Comparison of ENCODE assay signal across 17 cellular contexts in the genomic region with DNA sequence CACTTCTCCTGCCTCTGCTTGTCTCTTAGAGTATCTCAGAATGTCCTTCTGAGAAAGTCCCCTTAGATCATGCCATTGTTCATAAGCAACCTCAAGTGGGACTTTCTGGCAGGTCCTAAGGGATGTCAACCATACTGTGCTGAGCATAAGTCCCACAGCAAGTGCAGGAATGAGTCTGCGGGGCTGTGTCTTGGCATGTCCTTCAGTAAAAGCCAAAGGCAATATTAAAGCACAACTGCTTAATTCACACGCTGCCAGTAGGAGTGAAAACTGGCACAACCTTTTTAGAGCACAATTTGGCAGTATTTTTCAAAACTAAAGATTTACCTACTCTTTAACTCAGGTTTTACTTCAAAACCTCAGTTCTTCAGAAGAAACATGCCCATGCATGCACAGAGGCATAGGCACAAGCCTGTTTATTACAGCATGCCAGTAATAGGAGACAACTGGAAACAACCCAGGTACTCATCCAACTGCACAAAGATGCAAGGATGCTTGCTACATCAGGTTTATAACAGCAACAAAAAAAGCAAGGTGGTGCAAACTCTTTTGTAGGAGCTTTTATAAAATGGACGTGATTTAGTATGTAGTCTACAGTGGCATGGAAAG. TPM values are rescaled to one million over a fixed set of nuclear protein-coding genes. Genes with fewer than 3 reads are reported as not detected.
DNase-seq lines count a peak whose midpoint lies in the region; ATAC-seq, FAIRE-seq and TF ChIP-seq lines count a peak whose summit lies in the region.
"Had no signal": no experiment of that assay in that cellular context is flagged by ENCODE, and none has a peak within 500 bp of the region (broad histone marks: within the 10 kb centered on the region; RNA-seq: fewer than 3 reads in every experiment).

No MANE protein-coding gene starts in this region.

- WGBS in H1 (ENCODE audit: extremely low coverage in 1 of 2, insufficient coverage in 1 of 2, insufficient read length in 1 of 2, insufficient replicate concordance in 2 of 2, low coverage in 1 of 2, low lambda C conversion rate in 2 of 2, missing lambda C conversion rate in 1 of 2), 2 experiments: 83% methylated on average over 3 of the region's 3 CpGs; no CpG with 5 or more reads in 1 of the 2 experiments

- no peaks in the 10 kb centered on the region for H3K36me3 ChIP-seq in H1 (ENCODE audit: control insufficient read depth in 2 of 4, insufficient read depth in 4 of 4, low read length in 3 of 4)
- no peaks in the 10 kb centered on the region for H3K36me3 ChIP-seq in MM.1S (replicated peaks; ENCODE audit: insufficient read depth, low read length)
- no peaks in the 10 kb centered on the region for H3K36me3 ChIP-seq in H7 (replicated peaks; ENCODE audit: control insufficient read depth, insufficient read depth, low read length)
- H3K36me3 ChIP-seq: Peyer's patch, uterus had no signal

- FAIRE-seq in H1 (lab: Jason Lieb, UNC): no peak

- no peak overlapping the region for H3K9ac ChIP-seq in H1 (replicated peaks in 1 of 4; ENCODE audit: extremely low read depth in 1 of 4, low read depth in 3 of 4, low read length in 3 of 4)
- no peak overlapping the region for H3K9ac ChIP-seq in MM.1S (ENCODE audit: low read length)

- no peak overlapping the region for H4K8ac ChIP-seq in H1 (ENCODE audit: extremely low read depth, insufficient read depth, low read length)

- H3K9me3 ChIP-seq in H1 (ENCODE audit: insufficient read depth in 2 of 2, low read depth in 1 of 2, low read length in 1 of 2): no peaks in the 10 kb centered on the region
- no peaks in the 10 kb centered on the region for H3K9me3 ChIP-seq in MM.1S (replicated peaks; ENCODE audit: insufficient read depth, low read length)
- H3K9me3 ChIP-seq: Peyer's patch, uterus had no signal

- H3K4ac ChIP-seq in H1 (replicated peaks; ENCODE audit: insufficient read length, low read depth, low read length): no peak overlapping the region

- CTCF ChIA-PET in H1 (lab: Charles Lee; ENCODE audit: partially characterized antibody): interaction anchor here (1.0 kb wide), 1 partner anchor 28 kb away, joined by 3 read pairs; no protein-coding TSS in a partner anchor

- no peak overlapping the region for H2AK5ac ChIP-seq in H1 (ENCODE audit: low read depth, low read length)

- no peak overlapping the region for H3K56ac ChIP-seq in H1 (replicated peaks; ENCODE audit: insufficient read length, low read depth, low read length)

- H4K5ac ChIP-seq in H1 (ENCODE audit: insufficient read length, low read depth, low read length): no peak overlapping the region

- H3K4me2 ChIP-seq in H1 (ENCODE audit: insufficient read depth in 1 of 2, low read depth in 2 of 2, low read length in 2 of 2) (no peak overlapping the region), MM.1S (ENCODE audit: low read depth, low read length) (no peak overlapping the region)

- H2BK20ac ChIP-seq in H1 (ENCODE audit: low read length): peak overlapping the region; percentile 73; the same call in 1 of the 2 replicates

- H2BK15ac ChIP-seq in H1 (ENCODE audit: low read length): no peak overlapping the region

- no peak for TF ChIP-seq POLR2A in H1 (IDR thresholded peaks at IDR 0.05; ENCODE audit: control extremely low read depth in 1 of 2, low read depth in 2 of 2, low read length in 2 of 2)

- no peaks in the 10 kb centered on the region for H3K79me1 ChIP-seq in H1 (ENCODE audit: low read depth, low read length)

- H3K9me2 ChIP-seq in MM.1S (replicated peaks; ENCODE audit: insufficient read depth, low read length): no peaks in the 10 kb centered on the region

- POLR2A ChIA-PET in H1 (lab: Charles Lee; ENCODE audit: partially characterized antibody): no interaction called here

- H3F3A ChIP-seq in MM.1S (ENCODE audit: insufficient read depth, low read length): no peaks in the 10 kb centered on the region

- 0 out of 2 replicates have a peak overlapping the region, but pooled peaks have one; percentile 38 for H2AFZ ChIP-seq in H1 (ENCODE audit: low read length)
- H2AFZ ChIP-seq in MM.1S (ENCODE audit: low read length): no peak overlapping the region

- TF ChIP-seq CTCF in H1 (IDR thresholded peaks at IDR 0.05; ENCODE audit: control extremely low read depth in 1 of 3, insufficient read depth in 1 of 3, low read depth in 1 of 3, low read length in 3 of 3): no peak
- no peak for TF ChIP-seq CTCF in MM.1S (IDR thresholded peaks at IDR 0.05; ENCODE audit: low read length)

- H4K20me1 ChIP-seq in H1 (replicated peaks in 1 of 2; ENCODE audit: control insufficient read depth in 1 of 2, insufficient read depth in 2 of 2, low read length in 2 of 2) (no peaks in the 10 kb centered on the region), MM.1S (ENCODE audit: insufficient read depth, low read length) (no peaks in the 10 kb centered on the region)

- H3K79me2 ChIP-seq in H1 (ENCODE audit: control insufficient read depth in 1 of 2, insufficient read depth in 2 of 2, low read length in 2 of 2) (no peaks in the 10 kb centered on the region), MM.1S (ENCODE audit: low read length) (no peaks in the 10 kb centered on the region)

- H3K23me2 ChIP-seq in H1 (ENCODE audit: low read depth, low read length): no peaks in the 10 kb centered on the region

- no peak overlapping the region for H3K18ac ChIP-seq in H1 (ENCODE audit: extremely low read depth, low read length)

- H3K4me3 ChIP-seq in H1 (ENCODE audit: extremely low read depth in 1 of 4, insufficient read depth in 2 of 4, low read depth in 3 of 4, low read length in 4 of 4) (no peak overlapping the region), MM.1S (ENCODE audit: low read length) (no peak overlapping the region), H7 (ENCODE audit: insufficient read depth, low read depth, low read length) (no peak overlapping the region)
- H3K4me3 ChIP-seq: Peyer's patch, uterus had no signal

- no peak overlapping the region for H2BK12ac ChIP-seq in H1 (ENCODE audit: low read depth, low read length)

- no peak for DNase-seq in H1 (ENCODE audit: low read depth in 1 of 2, low spot score in 2 of 2)
- DNase-seq in MM.1S: no peak
- DNase-seq in GM03348 (ENCODE audit: low spot score): no peak
- DNase-seq in H7: no peak
- DNase-seq: activated CD4-positive, alpha-beta memory T cell treated with anti-CD3 and anti-CD28 coated beads, Interleukin-2, amount 10 ng/mL, durations not matched to agents 7 days and 5 days; activated naive CD4-positive, alpha-beta T cell treated with anti-CD3 and anti-CD28 coated beads for 36 hours; cerebellar nuclear complex; DMS53; H9; NCI-H345; Peyer's patch; stimulated activated CD4-positive, alpha-beta T cell treated with anti-CD3 and anti-CD28 coated beads, Interleukin-15, amount 100 ng/mL, for 24 hours; uterus had no signal

- no peak overlapping the region for H3K27ac ChIP-seq in H1 (ENCODE audit: low read depth, low read length)
- H3K27ac ChIP-seq in MM.1S (ENCODE audit: low read length): no peak overlapping the region
- H3K27ac ChIP-seq: Peyer's patch, uterus had no signal

- H3K27me3 ChIP-seq in H1 (replicated peaks in 1 of 4; ENCODE audit: control insufficient read depth in 3 of 4, extremely low read depth in 1 of 4, insufficient read depth in 3 of 4, low read length in 3 of 4) (no peaks in the 10 kb centered on the region; a peak in 1 of 7 replicates), MM.1S (replicated peaks; ENCODE audit: insufficient read depth, low read length) (no peaks in the 10 kb centered on the region), H7 (ENCODE audit: control insufficient read depth, insufficient read depth, low read length) (no peaks in the 10 kb centered on the region; the same call in 1 of the 2 replicates)
- H3K27me3 ChIP-seq: Peyer's patch, uterus had no signal

- no peak overlapping the region for H3K23ac ChIP-seq in H1 (ENCODE audit: insufficient read length)

- H2BK120ac ChIP-seq in H1 (replicated peaks; ENCODE audit: low read depth, low read length): no peak overlapping the region

- TF ChIP-seq EP300 in H1 (IDR thresholded peaks at IDR 0.05; ENCODE audit: borderline replicate concordance in 1 of 2, low read depth in 2 of 2, low read length in 2 of 2): no peak

- TF ChIP-seq RAD21 in H1 (IDR thresholded peaks at IDR 0.05 in 1 of 2, conservative IDR thresholded peaks at IDR 0.05 in 1 of 2; ENCODE audit: low read depth in 2 of 2, low read length in 2 of 2): no peak

- H3K14ac ChIP-seq in H1 (ENCODE audit: insufficient read length): no peak overlapping the region

- ATAC-seq in GM18498 (IDR thresholded peaks at IDR 0.05; ENCODE audit: unreplicated experiment): peak; percentile 72
- ATAC-seq in GM21447 (IDR thresholded peaks at IDR 0.05; ENCODE audit: unreplicated experiment): peak; percentile 58
- peak; percentile 61 for ATAC-seq in HG03097 (IDR thresholded peaks at IDR 0.05; ENCODE audit: low FRiP score, unreplicated experiment)
- ATAC-seq in GM21737 (IDR thresholded peaks at IDR 0.05; ENCODE audit: unreplicated experiment): no peak

- H4K91ac ChIP-seq in H1 (replicated peaks; ENCODE audit: insufficient read length, low read length): no peak overlapping the region

- H3K4me1 ChIP-seq in H1 (replicated peaks in 1 of 4; ENCODE audit: control insufficient read depth in 3 of 4, insufficient read depth in 4 of 4, low read length in 3 of 4) (peaks cover 0 to 9% (median 0%) of the 10 kb centered on the region in 4 experiments; a peak in 2 of 7 replicates), MM.1S (ENCODE audit: low read length) (no peaks in the 10 kb centered on the region)
- H3K4me1 ChIP-seq: uterus had no signal

- peak overlapping the region; percentile 67; the same call in 1 of the 2 replicates for H2BK5ac ChIP-seq in H1 (ENCODE audit: low read depth, low read length)

RNA-seq across cellular contexts. Expression of gene SMAD5, which starts 24.4 kb away (rescaled TPM):
- total RNA-seq in H1 (2021; fragmentation: NEBNext Ultra II Directional; extraction: Animal tissue kit (Norgen Biotek cat#: 25700)): 60.5 and 62.9 TPM in 2 replicates
- polyA plus RNA-seq in H1 (2011; rRNA removed): 22.5 and 30.2 TPM in 2 replicates
- 29.6 TPM for polyA plus RNA-seq in H1 (2011; cell fraction: cytosol; rRNA removed)
- polyA plus RNA-seq in H1 (2011; cell fraction: nucleus; rRNA removed): 13.5 TPM
- 21.3 to 39.0 TPM (median 29.5 TPM) in 4 replicates for polyA plus RNA-seq in H1 (2012, experiment 1 of 2)
- polyA plus RNA-seq in H1 (2012, experiment 2 of 2): 1.7 TPM
- 21.4 TPM for polyA plus RNA-seq in H1 (2013, experiment 1 of 2)
- polyA plus RNA-seq in H1 (2013, experiment 2 of 2): 20.4 TPM
- polyA minus RNA-seq in H1 (2011; rRNA and poly(A)+ RNA removed): 116 and 150 TPM in 2 replicates
- polyA minus RNA-seq in H1 (2011; cell fraction: cytosol; rRNA and poly(A)+ RNA removed): 59.1 TPM
- 67.5 TPM for polyA minus RNA-seq in H1 (2011; cell fraction: nucleus; rRNA and poly(A)+ RNA removed)
- total RNA-seq in H7 (2014; rRNA removed; shearing (Covaris generic)): 38.4 and 45.2 TPM in 2 replicates
